In genomic region chr17:74408262-74408661, GRCh38 we compare ENCODE assay signal across 12 cellular contexts. TPM values are rescaled to one million over a fixed set of nuclear protein-coding genes. Genes with fewer than 3 reads are reported as not detected.
DNase-seq lines count a peak whose midpoint lies in the region; FAIRE-seq and TF ChIP-seq lines count a peak whose summit lies in the region.
"Had no signal": no experiment of that assay in that cellular context is flagged by ENCODE, and none has a peak within 500 bp of the region (broad histone marks: within the 10 kb centered on the region; RNA-seq: fewer than 3 reads in every experiment).

No MANE protein-coding gene starts in this region.

- intact Hi-C loops in activated T-helper 2 cell treated with anti-CD3 and anti-CD28 coated beads, Interferon-gamma antibody, Interleukin-2, Interleukin-4, amounts not matched to agents 10 μg/mL and 5 μg/mL and 100 μg/mL, durations not matched to agents 14 hours and 24 hours and 36 hours (cut with micrococcal nuclease): no loop called here

- WGBS in small intestine, 3 donors: 62 to 76% (median 66%) methylated on average over 3 of the region's 3 CpGs

- no peaks in the 10 kb centered on the region for H3K9me3 ChIP-seq in small intestine (ENCODE audit: control insufficient read depth, low read depth)

- H3K27ac Mint-ChIP-seq in activated T-helper 2 cell treated with anti-CD3 and anti-CD28 coated beads, Interferon-gamma antibody, Interleukin-2, Interleukin-4, amounts not matched to agents 10 μg/mL and 5 μg/mL and 100 μg/mL, durations not matched to agents 14 hours and 24 hours and 36 hours: no peak overlapping the region

- no peaks in the 10 kb centered on the region for H3K36me3 Mint-ChIP-seq in activated T-helper 2 cell treated with anti-CD3 and anti-CD28 coated beads, Interferon-gamma antibody, Interleukin-2, Interleukin-4, amounts not matched to agents 10 μg/mL and 5 μg/mL and 100 μg/mL, durations not matched to agents 14 hours and 24 hours and 36 hours (ENCODE audit: low read depth)

- H3K36me3 ChIP-seq in small intestine (ENCODE audit: control insufficient read depth in 2 of 2, insufficient read depth in 2 of 2, low read length in 2 of 2): no peaks in the 10 kb centered on the region

- H3K27me3 Mint-ChIP-seq in activated T-helper 2 cell treated with anti-CD3 and anti-CD28 coated beads, Interferon-gamma antibody, Interleukin-2, Interleukin-4, amounts not matched to agents 10 μg/mL and 5 μg/mL and 100 μg/mL, durations not matched to agents 14 hours and 24 hours and 36 hours (ENCODE audit: low read depth): peaks cover 2% of the 10 kb centered on the region

- no peaks in the 10 kb centered on the region for H3K4me1 ChIP-seq in small intestine (ENCODE audit: control insufficient read depth in 2 of 2, insufficient read depth in 1 of 2, low read depth in 1 of 2, low read length in 1 of 2)

- FAIRE-seq in small intestine (lab: Jason Lieb, UNC): no peak

- H3K9me3 Mint-ChIP-seq in activated T-helper 2 cell treated with anti-CD3 and anti-CD28 coated beads, Interferon-gamma antibody, Interleukin-2, Interleukin-4, amounts not matched to agents 10 μg/mL and 5 μg/mL and 100 μg/mL, durations not matched to agents 14 hours and 24 hours and 36 hours: no peaks in the 10 kb centered on the region

- H3K27ac ChIP-seq in small intestine (ENCODE audit: low read depth in 1 of 2, low read length in 1 of 2): no peak overlapping the region

- H3K4me3 Mint-ChIP-seq in activated T-helper 2 cell treated with anti-CD3 and anti-CD28 coated beads, Interferon-gamma antibody, Interleukin-2, Interleukin-4, amounts not matched to agents 10 μg/mL and 5 μg/mL and 100 μg/mL, durations not matched to agents 14 hours and 24 hours and 36 hours (ENCODE audit: low read depth): no peak overlapping the region

- no peaks in the 10 kb centered on the region for H3K27me3 ChIP-seq in small intestine (ENCODE audit: control insufficient read depth in 2 of 2, insufficient read depth in 2 of 2, low read length in 2 of 2)

- peak; percentile 58 for TF ChIP-seq CTCF in epithelial cell of proximal tubule (conservative IDR thresholded peaks at IDR 0.05; ENCODE audit: low read depth, low read length)

- DNase-seq in SIG-M5 treated with dmso at 0.1 percent for 504 hours (lab: John Stamatoyannopoulos, UW; ENCODE audit: unreplicated experiment): peak; percentile 8
- DNase-seq in SIG-M5 (lab: John Stamatoyannopoulos, UW): no peak
- peak; percentile 65 for DNase-seq in OCI-M1 (lab: John Stamatoyannopoulos, UW)
- no peak for DNase-seq in epithelial cell of proximal tubule (ENCODE audit: low read depth)
- peak; percentile 38 for DNase-seq in small intestine
- DNase-seq in activated T-helper 2 cell treated with anti-CD3 and anti-CD28 coated beads, Interferon-gamma antibody, Interleukin-2, Interleukin-4, amounts not matched to agents 10 μg/mL and 5 μg/mL and 100 μg/mL, durations not matched to agents 14 hours and 24 hours and 36 hours (ENCODE audit: low spot score): no peak
- DNase-seq in NCI-H526 treated with DMSO at 0.1 percent for 48 hours (lab: John Stamatoyannopoulos, UW): no peak
- DNase-seq in globus pallidus (ENCODE audit: low spot score): no peak
- DNase-seq: IMR-90, NCI-H446 treated with DMSO at 0.1 percent for 48 hours, nucleus accumbens had no signal

- no peaks in the 10 kb centered on the region for H3K4me1 Mint-ChIP-seq in activated T-helper 2 cell treated with anti-CD3 and anti-CD28 coated beads, Interferon-gamma antibody, Interleukin-2, Interleukin-4, amounts not matched to agents 10 μg/mL and 5 μg/mL and 100 μg/mL, durations not matched to agents 14 hours and 24 hours and 36 hours (ENCODE audit: low read depth)

- no peak overlapping the region for H3K4me3 ChIP-seq in epithelial cell of proximal tubule (ENCODE audit: low read depth, low read length)
- no peak overlapping the region for H3K4me3 ChIP-seq in small intestine (ENCODE audit: low read depth in 1 of 2, low read length in 2 of 2)
- H3K4me3 ChIP-seq: dorsolateral prefrontal cortex had no signal

RNA-seq across cellular contexts. Expression of gene GPRC5C, which starts 23.6 kb away (rescaled TPM):
- 48.3 and 61.7 TPM in 2 replicates for total RNA-seq in epithelial cell of proximal tubule
- polyA plus RNA-seq in small intestine: 10 to 100 TPM; 41.3 to 72.8 (median 44.7) TPM
- 0.44 and 0.89 TPM in 2 replicates for total RNA-seq in activated T-helper 2 cell treated with anti-CD3 and anti-CD28 coated beads, Interferon-gamma antibody, Interleukin-2, Interleukin-4, amounts not matched to agents 10 μg/mL and 5 μg/mL and 100 μg/mL, durations not matched to agents 14 hours and 24 hours and 36 hours
- total RNA-seq: IMR-90 had no signal
- polyA plus RNA-seq: IMR-90 had no signal

RNA-seq across cellular contexts. Expression of gene GPR142, which starts 41.0 kb away (rescaled TPM):
- not detected in 2 replicates for total RNA-seq in epithelial cell of proximal tubule
- under 1 TPM in 1 of 3 donors, not detected in 2; 0.19 TPM for polyA plus RNA-seq in small intestine
- not detected in 2 replicates for total RNA-seq in activated T-helper 2 cell treated with anti-CD3 and anti-CD28 coated beads, Interferon-gamma antibody, Interleukin-2, Interleukin-4, amounts not matched to agents 10 μg/mL and 5 μg/mL and 100 μg/mL, durations not matched to agents 14 hours and 24 hours and 36 hours
- total RNA-seq: IMR-90 had no signal
- polyA plus RNA-seq: IMR-90 had no signal

RNA-seq across cellular contexts. Expression of gene BTBD17, which starts 46.6 kb away (rescaled TPM):
- not detected in 2 replicates for total RNA-seq in epithelial cell of proximal tubule
- polyA plus RNA-seq in small intestine: under 1 TPM in 1 of 3 donors, not detected in 2; 0.15 TPM
- total RNA-seq in activated T-helper 2 cell treated with anti-CD3 and anti-CD28 coated beads, Interferon-gamma antibody, Interleukin-2, Interleukin-4, amounts not matched to agents 10 μg/mL and 5 μg/mL and 100 μg/mL, durations not matched to agents 14 hours and 24 hours and 36 hours: not detected in 2 replicates
- total RNA-seq: IMR-90 had no signal
- polyA plus RNA-seq: IMR-90 had no signal

RNA-seq across cellular contexts. Expression of gene CD300A, which starts 58.2 kb away (rescaled TPM):
- not detected in 2 replicates for total RNA-seq in epithelial cell of proximal tubule
- 1 to 10 TPM; 1.1 to 5.9 (median 5.5) TPM for polyA plus RNA-seq in small intestine
- total RNA-seq in activated T-helper 2 cell treated with anti-CD3 and anti-CD28 coated beads, Interferon-gamma antibody, Interleukin-2, Interleukin-4, amounts not matched to agents 10 μg/mL and 5 μg/mL and 100 μg/mL, durations not matched to agents 14 hours and 24 hours and 36 hours: 16.6 and 16.7 TPM in 2 replicates
- total RNA-seq: IMR-90 had no signal
- polyA plus RNA-seq: IMR-90 had no signal

Comparison
In these comparisons a context has a peak if more than half of its experiments do, and no peak if none do; other contexts are left out.
1. DNase-seq: peak in SIG-M5 treated with dmso at 0.1 percent for 504 hours (single experiment), OCI-M1 (single experiment) and small intestine (single experiment); none in SIG-M5 (single experiment), epithelial cell of proximal tubule (single experiment), activated T-helper 2 cell treated with anti-CD3 and anti-CD28 coated beads, Interferon-gamma antibody, Interleukin-2, Interleukin-4, amounts not matched to agents 10 μg/mL and 5 μg/mL and 100 μg/mL, durations not matched to agents 14 hours and 24 hours and 36 hours (single experiment), NCI-H526 treated with DMSO at 0.1 percent for 48 hours (single experiment) and globus pallidus (single experiment).
2. RNA of gene GPRC5C, which starts 23.6 kb away (total RNA-seq): 48.3 to 61.7 TPM in epithelial cell of proximal tubule; 0.44 to 0.89 TPM in activated T-helper 2 cell treated with anti-CD3 and anti-CD28 coated beads, Interferon-gamma antibody, Interleukin-2, Interleukin-4, amounts not matched to agents 10 μg/mL and 5 μg/mL and 100 μg/mL, durations not matched to agents 14 hours and 24 hours and 36 hours; every median in the first group is over 10 times any median in the second.